Comparison of ENCODE assay signal across 28 cellular contexts in genomic region chr1:112798293-112798692, GRCh38.
DNase-seq lines count a peak whose midpoint lies in the region; TF ChIP-seq lines count a peak whose summit lies in the region.
"Had no signal": no experiment of that assay in that cellular context is flagged by ENCODE, and none has a peak within 500 bp of the region (broad histone marks: within the 10 kb centered on the region; RNA-seq: fewer than 3 reads in every experiment).

No MANE protein-coding gene starts in this region.

- no peak overlapping the region for H3K4me3 Mint-ChIP-seq in nephron
- H3K4me3 Mint-ChIP-seq: endodermal cell; neural progenitor cell; stimulated activated memory B cell treated with anti-CD40 and anti-IgM and Interleukin-4, amounts not matched to agents 10 μg/mL and 1 μg/mL and 100 μg/mL, for 72 hours had no signal

- H3K27ac Mint-ChIP-seq in nephron = peak overlapping the region; percentile 12 to 81 (median 56)
- H3K27ac Mint-ChIP-seq: endodermal cell; neural progenitor cell; progenitor cell of endocrine pancreas; stimulated activated memory B cell treated with anti-CD40 and anti-IgM and Interleukin-4, amounts not matched to agents 10 μg/mL and 1 μg/mL and 100 μg/mL, for 72 hours had no signal

- H3K27me3 ChIP-seq in vagina = no peaks in the 10 kb centered on the region
- H3K27me3 ChIP-seq: foreskin keratinocyte, neural progenitor cell, upper lobe of right lung had no signal

- peaks cover 41% of the 10 kb centered on the region for H3K4me1 Mint-ChIP-seq in nephron

- intact Hi-C loops in vagina (cut with DNase I) = no loop called here

- TF ChIP-seq POLR2A in vagina (IDR thresholded peaks at IDR 0.05) = no peak

- peaks cover 14% of the 10 kb centered on the region for H3K27me3 Mint-ChIP-seq in nephron (ENCODE audit: low read depth)

- TF ChIP-seq CTCF in nephron (IDR thresholded peaks at IDR 0.05; ENCODE audit: unreplicated experiment in 3 of 3) (no peak), vagina (IDR thresholded peaks at IDR 0.05) (no peak)

- no peak overlapping the region for H3K4me3 ChIP-seq in vagina
- H3K4me3 ChIP-seq: neural progenitor cell, upper lobe of right lung had no signal

- H3K27ac ChIP-seq in vagina = no peak overlapping the region
- H3K27ac ChIP-seq: C4-2B, foreskin keratinocyte, neural progenitor cell, upper lobe of right lung had no signal

- H3K36me3 ChIP-seq in vagina = no peaks in the 10 kb centered on the region
- H3K36me3 ChIP-seq: neural progenitor cell, upper lobe of right lung had no signal

- H3K9me3 ChIP-seq in vagina = no peaks in the 10 kb centered on the region
- H3K9me3 ChIP-seq: Caco-2, upper lobe of right lung had no signal

- H3K4me1 ChIP-seq in vagina = no peaks in the 10 kb centered on the region
- H3K4me1 ChIP-seq: foreskin keratinocyte, neural progenitor cell, upper lobe of right lung had no signal

- H3K9me3 Mint-ChIP-seq in nephron = no peaks in the 10 kb centered on the region
- H3K9me3 Mint-ChIP-seq: endodermal cell; neural progenitor cell; stimulated activated memory B cell treated with anti-CD40 and anti-IgM and Interleukin-4, amounts not matched to agents 10 μg/mL and 1 μg/mL and 100 μg/mL, for 72 hours had no signal

- peak; percentile 0 for DNase-seq in NCI-H1105 (lab: John Stamatoyannopoulos, UW)
- peak; percentile 36 for DNase-seq in NCI-H2107 (lab: John Stamatoyannopoulos, UW)
- DNase-seq in NCI-H524 (lab: John Stamatoyannopoulos, UW) = peak; percentile 93 to 98
- no peak for DNase-seq in glomerular visceral epithelial cell (ENCODE audit: extremely low spot score)
- DNase-seq in nucleus accumbens (lab: John Stamatoyannopoulos, UW) = no peak
- no peak for DNase-seq in vagina (ENCODE audit: extremely low spot score in 2 of 2)
- DNase-seq: activated CD4-positive, alpha-beta T cell treated with anti-CD3 and anti-CD28 coated beads for 4 hours; activated naive CD4-positive, alpha-beta T cell; activated T-cell treated with anti-CD3 and anti-CD28 coated beads, Interleukin-2, amount 50 U/mL, for 1 hour; Caco-2; central memory CD4-positive, alpha-beta T cell; endodermal cell; foreskin keratinocyte; HCEC 1CT; hippocampal formation; left colon; NCI-H1092 treated with DMSO at 0.1 percent for 48 hours; NCI-H226; stimulated activated CD4-positive, alpha-beta T cell treated with anti-CD3 and anti-CD28 coated beads, Interleukin-12 subunit alpha, Interleukin-12 subunit beta, amount 100 ng/mL, for 4 hours; stimulated activated CD4-positive, alpha-beta T cell treated with anti-CD3 and anti-CD28 coated beads, Interleukin-4, amount 100 ng/mL, for 4 hours; substantia nigra; T-helper 2 cell; upper lobe of right lung had no signal

- H3K36me3 Mint-ChIP-seq in nephron (ENCODE audit: low read depth) = no peaks in the 10 kb centered on the region
- H3K36me3 Mint-ChIP-seq: neural progenitor cell; stimulated activated memory B cell treated with anti-CD40 and anti-IgM and Interleukin-4, amounts not matched to agents 10 μg/mL and 1 μg/mL and 100 μg/mL, for 72 hours had no signal

Comparison
In these comparisons a context has a peak if more than half of its experiments do, and no peak if none do; other contexts are left out.
1. DNase-seq: peak in NCI-H1105 (single experiment), NCI-H2107 (single experiment) and NCI-H524 (2 of 2); none in glomerular visceral epithelial cell (single experiment), nucleus accumbens (0 of 56) and vagina (0 of 2).